11 cellular contexts compared by ENCODE assay signal in genomic region chr9:33125871-33126822, GRCh38. TPM values are rescaled to one million over a fixed set of nuclear protein-coding genes. Genes with fewer than 3 reads are reported as not detected.
DNase-seq lines count a peak whose midpoint lies in the region; ATAC-seq and TF ChIP-seq lines count a peak whose summit lies in the region.
"Had no signal": no experiment of that assay in that cellular context is flagged by ENCODE, and none has a peak within 500 bp of the region (broad histone marks: within the 10 kb centered on the region; RNA-seq: fewer than 3 reads in every experiment).

No MANE protein-coding gene starts in this region.

- H2AFZ ChIP-seq in trophoblast cell (ENCODE audit: insufficient read depth, low read length, poor library complexity) = no peak overlapping the region

- H3K9me3 Mint-ChIP-seq in T-helper 2 cell treated with Interferon-gamma antibody and Interleukin-4, amounts not matched to agents 5 μg/mL and 100 μg/mL, for 36 hours = no peaks in the 10 kb centered on the region
- no peaks in the 10 kb centered on the region for H3K9me3 Mint-ChIP-seq in IgD-negative memory B cell
- H3K9me3 Mint-ChIP-seq in stimulated activated naive CD8-positive, alpha-beta T cell treated with anti-CD3 and anti-CD28 coated beads, Interleukin-15, Interleukin-2, amounts not matched to agents 100 ng/mL and 50 ng/mL, for 24 hours = no peaks in the 10 kb centered on the region

- H3K4me1 ChIP-seq in trophoblast cell (ENCODE audit: control insufficient read depth in 1 of 2, insufficient read depth in 2 of 2, low read length in 2 of 2) = peaks cover 24 to 31% of the 10 kb centered on the region in 2 experiments

- no CpG with 5 or more reads among the region's 8 CpGs for WGBS in trophoblast cell (ENCODE audit: extremely low coverage, insufficient coverage, insufficient read length)

- H3K4me3 Mint-ChIP-seq in T-helper 2 cell treated with Interferon-gamma antibody and Interleukin-4, amounts not matched to agents 5 μg/mL and 100 μg/mL, for 36 hours = no peak overlapping the region
- peak overlapping the region; percentile 22 to 89 (median 70) for H3K4me3 Mint-ChIP-seq in IgD-negative memory B cell
- H3K4me3 Mint-ChIP-seq in stimulated activated naive CD8-positive, alpha-beta T cell treated with anti-CD3 and anti-CD28 coated beads, Interleukin-15, Interleukin-2, amounts not matched to agents 100 ng/mL and 50 ng/mL, for 24 hours = no peak overlapping the region

- no peak overlapping the region for H3K23ac ChIP-seq in trophoblast cell (ENCODE audit: low read length)

- ATAC-seq in GM19328 (IDR thresholded peaks at IDR 0.05; ENCODE audit: unreplicated experiment) = no peak

- H2AK5ac ChIP-seq in trophoblast cell (ENCODE audit: low read length) = no peak overlapping the region

- H3K27ac Mint-ChIP-seq in T-helper 2 cell treated with Interferon-gamma antibody and Interleukin-4, amounts not matched to agents 5 μg/mL and 100 μg/mL, for 36 hours = peak overlapping the region; percentile 21
- H3K27ac Mint-ChIP-seq in IgD-negative memory B cell = peak overlapping the region; percentile 83 to 99 (median 94)
- H3K27ac Mint-ChIP-seq in stimulated activated naive CD8-positive, alpha-beta T cell treated with anti-CD3 and anti-CD28 coated beads, Interleukin-15, Interleukin-2, amounts not matched to agents 100 ng/mL and 50 ng/mL, for 24 hours = peak overlapping the region; percentile 75

- no peaks in the 10 kb centered on the region for H3K27me3 ChIP-seq in trophoblast cell (ENCODE audit: insufficient read depth, low read length)

- no peak overlapping the region for H3K18ac ChIP-seq in trophoblast cell (ENCODE audit: low read length)

- no peak overlapping the region for H3K4me2 ChIP-seq in trophoblast cell (ENCODE audit: low read length)

- no peak for DNase-seq in T-helper 2 cell treated with Interferon-gamma antibody and Interleukin-4, amounts not matched to agents 5 μg/mL and 100 μg/mL, for 36 hours (ENCODE audit: low spot score)
- DNase-seq in T-helper 2 cell (no peak), fibroblast of the aortic adventitia (ENCODE audit: low read depth) (peak; percentile 63), SKM-1 (lab: John Stamatoyannopoulos, UW; ENCODE audit: unreplicated experiment) (no peak), trophoblast cell (no peak)
- DNase-seq: activated CD8-positive, alpha-beta memory T cell treated with anti-CD3 and anti-CD28 coated beads for 24 hours; NCI-H446 had no signal

- TF ChIP-seq CTCF in fibroblast of the aortic adventitia (IDR thresholded peaks at IDR 0.05; ENCODE audit: insufficient read depth, low read length) = no peak

- H3K4ac ChIP-seq in trophoblast cell (ENCODE audit: low read depth, low read length) = no peak overlapping the region

- no peaks in the 10 kb centered on the region for H3K27me3 Mint-ChIP-seq in T-helper 2 cell treated with Interferon-gamma antibody and Interleukin-4, amounts not matched to agents 5 μg/mL and 100 μg/mL, for 36 hours (ENCODE audit: low read depth)
- H3K27me3 Mint-ChIP-seq in IgD-negative memory B cell = peaks cover 3% of the 10 kb centered on the region
- H3K27me3 Mint-ChIP-seq in stimulated activated naive CD8-positive, alpha-beta T cell treated with anti-CD3 and anti-CD28 coated beads, Interleukin-15, Interleukin-2, amounts not matched to agents 100 ng/mL and 50 ng/mL, for 24 hours = no peaks in the 10 kb centered on the region

- peaks cover 31 to 53% of the 10 kb centered on the region in 2 experiments for H3K36me3 ChIP-seq in trophoblast cell (ENCODE audit: control insufficient read depth in 1 of 2, insufficient read depth in 2 of 2, low read length in 2 of 2)

- H3K9me3 ChIP-seq in trophoblast cell (ENCODE audit: insufficient read depth, low read depth, low read length) = no peaks in the 10 kb centered on the region

- H3K9ac ChIP-seq in trophoblast cell (ENCODE audit: low read length) = no peak overlapping the region

- no peak overlapping the region for H4K12ac ChIP-seq in trophoblast cell (ENCODE audit: low read depth, low read length)

- no peak overlapping the region for H3K4me3 ChIP-seq in fibroblast of the aortic adventitia (ENCODE audit: low read depth, low read length)
- no peak overlapping the region for H3K4me3 ChIP-seq in trophoblast cell (ENCODE audit: low read depth, low read length)

- H3K27ac ChIP-seq in trophoblast cell (ENCODE audit: low read depth, low read length) = no peak overlapping the region
- H3K27ac ChIP-seq: 22Rv1 had no signal

- no peak overlapping the region for H3K14ac ChIP-seq in trophoblast cell (ENCODE audit: low read length)

- no peak overlapping the region for H2BK120ac ChIP-seq in trophoblast cell (ENCODE audit: insufficient read depth, low read length, poor library complexity)

- H3K36me3 Mint-ChIP-seq in T-helper 2 cell treated with Interferon-gamma antibody and Interleukin-4, amounts not matched to agents 5 μg/mL and 100 μg/mL, for 36 hours (ENCODE audit: low read depth) = peaks cover 37% of the 10 kb centered on the region
- H3K36me3 Mint-ChIP-seq in IgD-negative memory B cell = peaks cover 11% of the 10 kb centered on the region
- peaks cover 60% of the 10 kb centered on the region for H3K36me3 Mint-ChIP-seq in stimulated activated naive CD8-positive, alpha-beta T cell treated with anti-CD3 and anti-CD28 coated beads, Interleukin-15, Interleukin-2, amounts not matched to agents 100 ng/mL and 50 ng/mL, for 24 hours (ENCODE audit: low read depth)

- no peak overlapping the region for H4K91ac ChIP-seq in trophoblast cell (ENCODE audit: low read depth, low read length)

- H2BK5ac ChIP-seq in trophoblast cell (ENCODE audit: low read depth, low read length, poor library complexity) = no peak overlapping the region

- H2BK12ac ChIP-seq in trophoblast cell (ENCODE audit: low read length) = no peak overlapping the region

- H3K79me2 ChIP-seq in trophoblast cell (ENCODE audit: control insufficient read depth, insufficient read depth, low read length, poor library complexity) = peaks cover 4% of the 10 kb centered on the region

- H3K79me1 ChIP-seq in trophoblast cell (ENCODE audit: low read length) = no peaks in the 10 kb centered on the region

- H3K4me1 Mint-ChIP-seq in T-helper 2 cell treated with Interferon-gamma antibody and Interleukin-4, amounts not matched to agents 5 μg/mL and 100 μg/mL, for 36 hours (ENCODE audit: low read depth) = peaks cover 12% of the 10 kb centered on the region
- H3K4me1 Mint-ChIP-seq in IgD-negative memory B cell = peaks cover 45 to 71% (median 70%) of the 10 kb centered on the region in 3 donors
- H3K4me1 Mint-ChIP-seq in stimulated activated naive CD8-positive, alpha-beta T cell treated with anti-CD3 and anti-CD28 coated beads, Interleukin-15, Interleukin-2, amounts not matched to agents 100 ng/mL and 50 ng/mL, for 24 hours (ENCODE audit: low read depth) = peaks cover 73% of the 10 kb centered on the region

- no peak overlapping the region for H4K8ac ChIP-seq in trophoblast cell (ENCODE audit: low read depth, low read length)

RNA-seq across cellular contexts. Expression of gene B4GALT1, which starts 41.0 kb away (rescaled TPM):
- polyA plus RNA-seq in IgD-negative memory B cell = 55.1 TPM
- 40.9 and 41.0 TPM in 2 replicates for total RNA-seq in fibroblast of the aortic adventitia (ENCODE audit: low replicate concordance)
- 119 and 122 TPM in 2 replicates for polyA plus RNA-seq in trophoblast cell (2013)

RNA-seq across cellular contexts. Expression of gene SMU1, which starts 49.7 kb away (rescaled TPM):
- 19.3 TPM for polyA plus RNA-seq in IgD-negative memory B cell
- total RNA-seq in fibroblast of the aortic adventitia (ENCODE audit: low replicate concordance) = 22.4 and 29.4 TPM in 2 replicates
- 14.3 and 14.5 TPM in 2 replicates for polyA plus RNA-seq in trophoblast cell (2013)

Comparison
In these comparisons a context has a peak if more than half of its experiments do, and no peak if none do; other contexts are left out.
1. H3K27ac Mint-ChIP-seq: peak in every context shown above with its lines; median percentile 94 in IgD-negative memory B cell; 75 in stimulated activated naive CD8-positive, alpha-beta T cell treated with anti-CD3 and anti-CD28 coated beads, Interleukin-15, Interleukin-2, amounts not matched to agents 100 ng/mL and 50 ng/mL, for 24 hours; 21 in T-helper 2 cell treated with Interferon-gamma antibody and Interleukin-4, amounts not matched to agents 5 μg/mL and 100 μg/mL, for 36 hours.
2. H3K4me3 Mint-ChIP-seq: peak in IgD-negative memory B cell (4 of 4); none in T-helper 2 cell treated with Interferon-gamma antibody and Interleukin-4, amounts not matched to agents 5 μg/mL and 100 μg/mL, for 36 hours (single experiment) and stimulated activated naive CD8-positive, alpha-beta T cell treated with anti-CD3 and anti-CD28 coated beads, Interleukin-15, Interleukin-2, amounts not matched to agents 100 ng/mL and 50 ng/mL, for 24 hours (single experiment).